8 cellular contexts compared by ENCODE assay signal in genomic region chr3:188954590-188955208, GRCh38.
A peak's percentile ranks its signal among the peaks of the same experiment; 100 is the strongest.
DNase-seq lines count a peak whose midpoint lies in the region; ATAC-seq, FAIRE-seq and TF ChIP-seq lines count a peak whose summit lies in the region.

No MANE protein-coding gene starts in this region.

- H3K4me1 ChIP-seq in breast epithelium = peaks cover 0 to 15% of the 10 kb centered on the region in 2 donors
- H3K4me1 ChIP-seq in keratinocyte (ENCODE audit: control insufficient read depth, extremely low read depth, insufficient read depth, low read length) = peaks cover 14% of the 10 kb centered on the region

- H3K36me3 ChIP-seq in WERI-Rb-1 (no peaks in the 10 kb centered on the region), breast epithelium (no peaks in the 10 kb centered on the region), keratinocyte (ENCODE audit: control insufficient read depth in 2 of 2, extremely low read depth in 1 of 2, insufficient read depth in 2 of 2, low read length in 2 of 2) (no peaks in the 10 kb centered on the region)

- intact Hi-C loops in breast epithelium (cut with DNase I; ENCODE audit: low total_unique reads) = no loop called here

- no peaks in the 10 kb centered on the region for H3K9me1 ChIP-seq in keratinocyte (ENCODE audit: control insufficient read depth, extremely low read depth, insufficient read depth, low read length)

- peak; percentile 84 for TF ChIP-seq CTCF in WERI-Rb-1 (IDR thresholded peaks at IDR 0.05; ENCODE audit: low read depth, low read length)
- peak; percentile 88 to 94 (median 93) for TF ChIP-seq CTCF in breast epithelium (IDR thresholded peaks at IDR 0.05)
- TF ChIP-seq CTCF in keratinocyte (optimal IDR thresholded peaks at IDR 0.05 in 1 of 3, IDR thresholded peaks at IDR 0.05 in 1 of 3, conservative IDR thresholded peaks at IDR 0.05 in 1 of 3; ENCODE audit: extremely low read depth in 1 of 3, insufficient read depth in 2 of 3, low read length in 3 of 3) = peak; percentile 88 to 97 (median 96)

- H3K4me3 ChIP-seq in WERI-Rb-1 (ENCODE audit: low read depth, low read length) (no peak overlapping the region), breast epithelium (no peak overlapping the region), keratinocyte (ENCODE audit: control insufficient read depth in 2 of 3, extremely low read depth in 1 of 3, insufficient read depth in 2 of 3, low read depth in 1 of 3, low read length in 3 of 3) (no peak overlapping the region)

- H3K4me2 ChIP-seq in keratinocyte (ENCODE audit: control insufficient read depth, extremely low read depth, insufficient read depth, low read depth, low read length) = no peak overlapping the region

- no peak for TF ChIP-seq POLR2A in breast epithelium (IDR thresholded peaks at IDR 0.05)

- ATAC-seq in GM18502 (IDR thresholded peaks at IDR 0.05; ENCODE audit: poor library complexity, unreplicated experiment) = no peak

- FAIRE-seq in keratinocyte (lab: Jason Lieb, UNC) = peak; percentile 83

- H3K27ac ChIP-seq in WERI-Rb-1 (no peak overlapping the region), breast epithelium (no peak overlapping the region), keratinocyte (ENCODE audit: control insufficient read depth, insufficient read depth, low read length) (no peak overlapping the region)

- no peaks in the 10 kb centered on the region for H3K79me2 ChIP-seq in keratinocyte (ENCODE audit: control insufficient read depth, insufficient read depth, low read length)

- no peak overlapping the region for H2AFZ ChIP-seq in keratinocyte (ENCODE audit: control insufficient read depth, low read length)

- dilution Hi-C loops in keratinocyte (cut with MboI; ENCODE audit: extremely low pct_ligation_motif_present, low sequenced_read_pairs) = no loop called here

- peaks cover 3% of the 10 kb centered on the region for H3K27me3 ChIP-seq in WERI-Rb-1 (ENCODE audit: insufficient read depth, low read depth, severe bottlenecking)
- H3K27me3 ChIP-seq in breast epithelium = no peaks in the 10 kb centered on the region
- no peaks in the 10 kb centered on the region for H3K27me3 ChIP-seq in keratinocyte (ENCODE audit: control insufficient read depth, extremely low read depth, insufficient read depth, low read length)

- no peak overlapping the region for H3K9ac ChIP-seq in keratinocyte (ENCODE audit: control insufficient read depth, extremely low read depth, insufficient read depth, low read length)

- CTCF ChIA-PET in HEK293T (lab: Yijun Ruan, JAX) = interaction anchor here (0.6 to 3.8 kb wide), 9 partner anchors 192 to 1215 kb away, joined by 3 to 60 read pairs (median 3); partner anchors contain the start of gene BCL6

- DNase-seq in CMK (ENCODE audit: low read depth) = peak; percentile 33
- peak; percentile 71 for DNase-seq in HEK293T (ENCODE audit: extremely low spot score)
- peak; percentile 20 for DNase-seq in NCI-H2171 (lab: John Stamatoyannopoulos, UW)
- peak; percentile 76 for DNase-seq in WERI-Rb-1
- DNase-seq in breast epithelium (ENCODE audit: low spot score in 2 of 2) = peak; percentile 74 to 82
- DNase-seq in keratinocyte (ENCODE audit: low read depth, low spot score) = peak; percentile 42
- peak; percentile 62 to 77 for DNase-seq in stimulated activated CD4-positive, alpha-beta T cell treated with anti-CD3 and anti-CD28 coated beads, Interleukin-1b, Interleukin-23, amount 100 ng/mL, for 4 hours (ENCODE audit: low read depth in 2 of 2)

- POLR2A ChIA-PET in HEK293T (lab: Yijun Ruan, JAX) = no interaction called here

- no peaks in the 10 kb centered on the region for H3K9me3 ChIP-seq in WERI-Rb-1 (ENCODE audit: severe bottlenecking)
- no peaks in the 10 kb centered on the region for H3K9me3 ChIP-seq in breast epithelium
- H3K9me3 ChIP-seq in keratinocyte (ENCODE audit: control insufficient read depth, low read depth, low read length) = no peaks in the 10 kb centered on the region

- H4K20me1 ChIP-seq in keratinocyte (ENCODE audit: control insufficient read depth, extremely low read depth, insufficient read depth, low read length) = no peaks in the 10 kb centered on the region

TF ChIP-seq in HEK293T, 16 proteins besides CTCF, POLR2A, EP300 and RAD21:
- TF ChIP-seq FOXA1 (IDR thresholded peaks at IDR 0.05) (no peak), ZNF384 (IDR thresholded peaks at IDR 0.05) (no peak), NFRKB (IDR thresholded peaks at IDR 0.05) (no peak), FOXK2 (IDR thresholded peaks at IDR 0.05) (no peak), SUZ12 (IDR thresholded peaks at IDR 0.05) (no peak), TARDBP (IDR thresholded peaks at IDR 0.05) (no peak), L3MBTL2 (conservative IDR thresholded peaks at IDR 0.05) (no peak), CTBP1 (IDR thresholded peaks at IDR 0.05; ENCODE audit: borderline replicate concordance) (no peak), BHLHE40 (IDR thresholded peaks at IDR 0.05; ENCODE audit: borderline replicate concordance) (no peak), FOXM1 (IDR thresholded peaks at IDR 0.05; ENCODE audit: borderline replicate concordance) (no peak), LEF1 (IDR thresholded peaks at IDR 0.05; ENCODE audit: borderline replicate concordance) (no peak), ELF4 (IDR thresholded peaks at IDR 0.05) (no peak)

Comparison
In these comparisons a context has a peak if more than half of its experiments do, and no peak if none do; other contexts are left out.
1. DNase-seq: peak in every context shown above with its lines; median percentile 78 in breast epithelium; 76 in WERI-Rb-1; 71 in HEK293T; 70 in stimulated activated CD4-positive, alpha-beta T cell treated with anti-CD3 and anti-CD28 coated beads, Interleukin-1b, Interleukin-23, amount 100 ng/mL, for 4 hours; 42 in keratinocyte; 33 in CMK; 20 in NCI-H2171.